In the genomic region with DNA sequence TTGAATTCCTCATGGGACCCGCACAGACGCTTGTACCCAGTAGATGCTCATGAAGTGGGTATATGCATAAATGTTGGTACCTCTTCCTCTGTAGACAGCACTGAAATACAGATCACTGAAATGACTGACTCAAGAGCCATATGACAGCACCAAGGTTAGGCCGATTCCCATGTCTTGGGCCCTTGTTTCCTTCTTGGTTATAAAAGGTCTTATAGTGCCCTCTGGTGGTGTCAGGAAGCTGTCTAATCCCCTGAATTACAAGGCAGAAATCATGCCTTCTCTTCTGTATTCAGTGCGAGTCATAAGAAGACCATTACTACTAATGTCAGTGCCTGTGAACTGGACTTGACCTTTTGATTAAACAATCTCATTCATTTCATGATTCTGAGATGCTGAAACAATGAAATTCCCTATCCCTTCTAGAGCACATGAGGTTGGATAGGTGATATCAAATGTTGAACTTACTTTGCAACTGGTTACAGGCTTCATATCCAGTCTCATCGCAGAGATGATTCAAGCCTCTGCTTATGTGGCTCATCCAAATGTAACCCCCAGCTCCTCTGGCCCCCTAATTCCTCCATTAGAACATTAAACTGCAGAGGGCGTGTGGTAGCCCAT, we compare ENCODE assay signal across 8 cellular contexts. TPM values are rescaled to one million over a fixed set of nuclear protein-coding genes. Genes with fewer than 3 reads are reported as not detected.
DNase-seq lines count a peak whose midpoint lies in the region; ATAC-seq and TF ChIP-seq lines count a peak whose summit lies in the region.

No MANE protein-coding gene starts in this region.

- POLR2A ChIA-PET in HCT116 (lab: Charles Lee) = no interaction called here

- H3K9ac ChIP-seq in HCT116 (ENCODE audit: low read length) = no peak overlapping the region

- no peaks in the 10 kb centered on the region for H3K9me3 ChIP-seq in HCT116 (ENCODE audit: control insufficient read depth in 1 of 2, insufficient read depth in 1 of 2, low read depth in 1 of 2, low read length in 2 of 2)

- peak; percentile 91 for TF ChIP-seq RAD21 in HCT116 (IDR thresholded peaks at IDR 0.05; ENCODE audit: low read depth)

- peaks cover 0 to 4% of the 10 kb centered on the region in 2 experiments; a peak in 1 of 4 replicates for H3K36me3 ChIP-seq in HCT116 (ENCODE audit: control insufficient read depth in 1 of 2, insufficient read depth in 2 of 2, low read length in 2 of 2)

- CTCF ChIA-PET in HCT116 (lab: Charles Lee) = interaction anchor here (0.7 to 3.7 kb wide), 9 partner anchors 9 to 299 kb away, joined by 3 to 51 read pairs (median 5); no protein-coding TSS in a partner anchor

- RAD21 ChIA-PET in HCT116 (lab: Charles Lee; ENCODE audit: low non-redundant PET in 1 of 2, low total read pairs in 2 of 2, uncharacterized antibody in 2 of 2, unreplicated experiment in 2 of 2) = interaction anchor here (0.7 kb wide), 2 partner anchors 167 kb away, joined by 3 read pairs; no protein-coding TSS in a partner anchor

- TF ChIP-seq CTCF in HCT116 (IDR thresholded peaks at IDR 0.05 in 2 of 3, conservative IDR thresholded peaks at IDR 0.05 in 1 of 3; ENCODE audit: borderline replicate concordance in 1 of 3, insufficient read depth in 1 of 3, low read depth in 2 of 3, low read length in 2 of 3) = peak; percentile 69 to 83 (median 81)

- DNase-seq in DMS153 treated with DMSO at 0.1 percent for 48 hours (lab: John Stamatoyannopoulos, UW; ENCODE audit: unreplicated experiment) (peak; percentile 46), HCT116 (ENCODE audit: low read depth, low spot score) (peak; percentile 70), NCI-H1930 (lab: John Stamatoyannopoulos, UW) (peak; percentile 53 to 73), T-helper 1 cell (peak in 3 of 5 donors; percentile 47 to 76 (median 50)), kidney glomerular epithelial cell (lab: John Stamatoyannopoulos, UW) (peak; percentile 83)
- DNase-seq in central memory CD4-positive, alpha-beta T cell = peak; percentile 61
- peak; percentile 25 to 41 (median 34) for DNase-seq in stimulated activated CD4-positive, alpha-beta T cell treated with anti-CD3 and anti-CD28 coated beads, TNF-alpha, amount 100 ng/mL, for 48 hours (ENCODE audit: low read depth in 3 of 3)

- TF ChIP-seq POLR2A in HCT116 (IDR thresholded peaks at IDR 0.05; ENCODE audit: borderline replicate concordance, extremely low read depth, insufficient read depth, insufficient read length) = no peak

- no peaks in the 10 kb centered on the region for H4K20me1 ChIP-seq in HCT116 (ENCODE audit: insufficient read depth)

- H3K27ac ChIP-seq in HCT116 (ENCODE audit: low read depth, low read length) = no peak overlapping the region

- BruUV-seq in HCT116 (replicated peaks; lab: Mats Ljungman, UMichigan) = no TSS peak

- no peaks in the 10 kb centered on the region for H3K9me2 ChIP-seq in HCT116 (ENCODE audit: insufficient read depth)

- ATAC-seq in HCT116 (peak; percentile 94), GM19455 (IDR thresholded peaks at IDR 0.05; ENCODE audit: unreplicated experiment) (no peak)

- no peak overlapping the region for H3K4me3 ChIP-seq in HCT116 (replicated peaks in 1 of 2; ENCODE audit: low read depth in 1 of 2, low read length in 2 of 2)

- H3K4me1 ChIP-seq in HCT116 (ENCODE audit: control insufficient read depth in 1 of 2, insufficient read depth in 2 of 2, low read length in 2 of 2) = peaks cover 11 to 13% of the 10 kb centered on the region in 2 experiments; a peak in 3 of 4 replicates

- no peaks in the 10 kb centered on the region for H3K27me3 ChIP-seq in HCT116 (ENCODE audit: insufficient read depth, low read length)

- peaks cover 24% of the 10 kb centered on the region for H3K79me2 ChIP-seq in HCT116 (ENCODE audit: insufficient read depth, low read length)

- no peak overlapping the region for H3K4me2 ChIP-seq in HCT116 (ENCODE audit: low read length)

- H2AFZ ChIP-seq in HCT116 (ENCODE audit: low read depth, low read length, poor library complexity, severe bottlenecking) = no peak overlapping the region

- intact Hi-C loops in HCT116 (cut with micrococcal nuclease) = loop anchor here (1.0 to 10.0 kb wide), 3 partner anchors 167 to 755 kb away; no protein-coding TSS in a partner anchor

TF ChIP-seq in HCT116, 20 proteins besides CTCF, POLR2A, EP300 and RAD21:
- TF ChIP-seq CEBPB (IDR thresholded peaks at IDR 0.05; ENCODE audit: low read depth) (no peak), EZH2 (IDR thresholded peaks at IDR 0.05) (no peak), EGR1 (IDR thresholded peaks at IDR 0.05; ENCODE audit: low read depth) (no peak), SP1 (IDR thresholded peaks at IDR 0.05; ENCODE audit: low read depth) (no peak), FOSL1 (IDR thresholded peaks at IDR 0.05; ENCODE audit: low read depth) (no peak), ATF3 (IDR thresholded peaks at IDR 0.05) (no peak), ELF1 (IDR thresholded peaks at IDR 0.05; ENCODE audit: borderline replicate concordance, low read depth) (no peak), SIN3A (IDR thresholded peaks at IDR 0.05; ENCODE audit: low read depth) (no peak)
- TF ChIP-seq, protein P1, sequence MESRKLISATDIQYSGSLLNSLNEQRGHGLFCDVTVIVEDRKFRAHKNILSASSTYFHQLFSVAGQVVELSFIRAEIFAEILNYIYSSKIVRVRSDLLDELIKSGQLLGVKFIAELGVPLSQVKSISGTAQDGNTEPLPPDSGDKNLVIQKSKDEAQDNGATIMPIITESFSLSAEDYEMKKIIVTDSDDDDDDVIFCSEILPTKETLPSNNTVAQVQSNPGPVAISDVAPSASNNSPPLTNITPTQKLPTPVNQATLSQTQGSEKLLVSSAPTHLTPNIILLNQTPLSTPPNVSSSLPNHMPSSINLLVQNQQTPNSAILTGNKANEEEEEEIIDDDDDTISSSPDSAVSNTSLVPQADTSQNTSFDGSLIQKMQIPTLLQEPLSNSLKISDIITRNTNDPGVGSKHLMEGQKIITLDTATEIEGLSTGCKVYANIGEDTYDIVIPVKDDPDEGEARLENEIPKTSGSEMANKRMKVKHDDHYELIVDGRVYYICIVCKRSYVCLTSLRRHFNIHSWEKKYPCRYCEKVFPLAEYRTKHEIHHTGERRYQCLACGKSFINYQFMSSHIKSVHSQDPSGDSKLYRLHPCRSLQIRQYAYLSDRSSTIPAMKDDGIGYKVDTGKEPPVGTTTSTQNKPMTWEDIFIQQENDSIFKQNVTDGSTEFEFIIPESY (IDR thresholded peaks at IDR 0.05; ENCODE audit: extremely low read depth, insufficient replicate concordance, low read length) = no peak

RNA-seq across cellular contexts. Expression of gene SPATA13, which starts 59.7 kb away (rescaled TPM):
- 21.4 TPM for total RNA-seq in HCT116 (2021; ENCODE audit: unreplicated experiment)
- 7.3 and 8.0 TPM in 2 replicates for polyA plus RNA-seq in HCT116 (2012)
